23 cellular contexts compared by ENCODE assay signal in the genomic region with DNA sequence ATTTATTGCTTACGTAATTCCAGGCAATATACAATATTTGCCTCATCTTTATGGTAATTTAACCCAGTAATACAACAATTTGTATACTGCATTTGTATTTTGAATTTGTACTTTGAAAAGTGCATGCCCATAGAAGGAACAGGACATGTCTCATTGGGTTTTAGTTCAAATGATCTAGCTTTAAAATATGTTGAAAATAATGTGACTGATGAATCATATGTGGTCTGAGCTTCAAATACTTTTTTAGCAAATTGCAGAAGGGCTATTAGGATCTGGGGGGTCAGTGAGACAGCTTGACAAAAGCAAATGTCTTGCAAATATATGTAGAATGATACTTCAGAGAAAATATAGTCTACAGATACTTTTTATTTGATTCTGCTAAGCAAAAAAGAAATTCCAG.
"Had no signal": no experiment of that assay in that cellular context is flagged by ENCODE, and none has a peak within 500 bp of the region (broad histone marks: within the 10 kb centered on the region; RNA-seq: fewer than 3 reads in every experiment).

No MANE protein-coding gene starts in this region.

- H3K4me3 ChIP-seq: dorsolateral prefrontal cortex, hepatocyte, stomach, transverse colon had no signal

- H3K9me3 ChIP-seq: stomach, transverse colon had no signal

- H3K4me2 ChIP-seq: hepatocyte had no signal

- ATAC-seq: activated CD4-positive, alpha-beta T cell treated with anti-CD3 and anti-CD28 coated beads for 36 hours; activated T-cell treated with anti-CD3 and anti-CD28 coated beads, Interleukin-2, amount 50 U/mL, for 4 hours; effector memory CD8-positive, alpha-beta T cell; esophagus mucosa; left ventricle myocardium superior; natural killer cell; stimulated activated effector memory CD8-positive, alpha-beta T cell treated with anti-CD3 and anti-CD28 coated beads, Interleukin-12 subunit alpha, Interleukin-12 subunit beta, amount 100 ng/mL, for 72 hours had no signal

- H3K36me3 ChIP-seq: brain microvascular endothelial cell, stomach, transverse colon had no signal

- H3K4me1 ChIP-seq: stomach, transverse colon had no signal

- H3K27ac ChIP-seq: brain microvascular endothelial cell, dorsolateral prefrontal cortex, hepatocyte, stomach, transverse colon had no signal

- DNase-seq: activated B cell treated with CpG ODN at 0.5 μM for 24 hours; activated CD4-positive, alpha-beta T cell treated with anti-CD3 and anti-CD28 coated beads for 36 hours; activated CD4-positive, alpha-beta T cell treated with anti-CD3 and anti-CD28 coated beads, Interleukin-2, amount 50 U/mL, for 4 hours; activated CD8-positive, alpha-beta memory T cell treated with anti-CD3 and anti-CD28 coated beads for 24 hours; activated CD8-positive, alpha-beta memory T cell treated with anti-CD3 and anti-CD28 coated beads, Interleukin-2, amount 50 U/mL, for 4 hours; activated naive CD4-positive, alpha-beta T cell treated with anti-CD3 and anti-CD28 coated beads for 36 hours; activated naive CD8-positive, alpha-beta T cell treated with anti-CD3 and anti-CD28 coated beads, Interleukin-2, amount 10 ng/mL, durations not matched to agents 7 days and 5 days; activated T-cell treated with anti-CD3 and anti-CD28 coated beads, Interleukin-2, amount 50 U/mL, for 4 hours; brain microvascular endothelial cell; central memory CD4-positive, alpha-beta T cell; dorsolateral prefrontal cortex; effector memory CD8-positive, alpha-beta T cell; left ventricle myocardium superior; mammary epithelial cell; midbrain; natural killer cell; stimulated activated CD4-positive, alpha-beta T cell treated with anti-CD3 and anti-CD28 coated beads, Interleukin-12 subunit alpha, Interleukin-12 subunit beta, amount 100 ng/mL, for 4 hours; stomach; T-helper 9 cell; transverse colon had no signal

- H2AFZ ChIP-seq: hepatocyte had no signal

- H3K27me3 ChIP-seq: brain microvascular endothelial cell, dorsolateral prefrontal cortex, hepatocyte, stomach, transverse colon had no signal
